24 cellular contexts compared by ENCODE assay signal in genomic region chr14:22866874-22867273, GRCh38. TPM values are rescaled to one million over a fixed set of nuclear protein-coding genes. Genes with fewer than 3 reads are reported as not detected.
"Had no signal": no experiment of that assay in that cellular context is flagged by ENCODE, and none has a peak within 500 bp of the region (broad histone marks: within the 10 kb centered on the region; RNA-seq: fewer than 3 reads in every experiment).

No MANE protein-coding gene starts in this region.

- H3K36me3 ChIP-seq: MG63, Peyer's patch, SJSA1 had no signal

- H3K27ac Mint-ChIP-seq: activated CD4-positive, alpha-beta T cell treated with anti-CD3 and anti-CD28 coated beads, Interleukin-2, amount 10 ng/mL, durations not matched to agents 24 days and 14 days; activated CD8-positive, alpha-beta memory T cell treated with anti-CD3 and anti-CD28 coated beads, Interleukin-2, amount 10 ng/mL, durations not matched to agents 7 days and 5 days; activated naive CD4-positive, alpha-beta T cell treated with anti-CD3 and anti-CD28 coated beads, Interleukin-2, amount 10 ng/mL, durations not matched to agents 7 days and 5 days; activated naive CD8-positive, alpha-beta T cell treated with anti-CD3 and anti-CD28 coated beads, Interleukin-2, amount 10 ng/mL, durations not matched to agents 7 days and 5 days; T-helper 1 cell treated with Interleukin-12 subunit alpha and Interleukin-12 subunit beta and Interleukin-4 antibody, amounts not matched to agents 30 μg/mL and 1 μg/mL, for 36 hours had no signal

- ATAC-seq: activated CD4-positive, CD25-positive, alpha-beta regulatory T cell treated with anti-CD3 and anti-CD28 coated beads, Interleukin-2, amount 50 U/mL, for 24 hours; activated CD8-positive, alpha-beta memory T cell treated with anti-CD3 and anti-CD28 coated beads, Interleukin-2, amount 10 ng/mL, durations not matched to agents 7 days and 5 days; activated T-cell treated with anti-CD3 and anti-CD28 coated beads, Interleukin-2, amount 50 U/mL, for 4 hours; SK-N-SH treated with all-trans-retinoic acid at 6 μM for 48 hours had no signal

- H3K9me3 Mint-ChIP-seq: activated T-cell treated with anti-CD3 and anti-CD28 coated beads, Interleukin-2, amount 50 U/mL, for 4 hours; central memory CD8-positive, alpha-beta T cell had no signal

- H3K9me3 ChIP-seq: MG63, Peyer's patch, SJSA1 had no signal

- H3K27me3 ChIP-seq: MG63, Peyer's patch, SJSA1 had no signal

- DNase-seq: activated CD4-positive, alpha-beta T cell treated with anti-CD3 and anti-CD28 coated beads, Interleukin-2, amount 10 ng/mL, durations not matched to agents 24 days and 14 days; activated CD4-positive, alpha-beta T cell treated with anti-CD3 and anti-CD28 coated beads, Interleukin-2, amount 50 U/mL, for 48 hours; activated CD8-positive, alpha-beta memory T cell treated with anti-CD3 and anti-CD28 coated beads, Interleukin-2, amount 10 ng/mL, durations not matched to agents 7 days and 5 days; activated gamma-delta T cell; activated naive CD4-positive, alpha-beta T cell treated with anti-CD3 and anti-CD28 coated beads, Interleukin-2, amount 10 ng/mL, durations not matched to agents 7 days and 5 days; activated naive CD8-positive, alpha-beta T cell treated with anti-CD3 and anti-CD28 coated beads, Interleukin-2, amount 10 ng/mL, durations not matched to agents 7 days and 5 days; activated T-cell treated with anti-CD3 and anti-CD28 coated beads, Interleukin-2, amount 50 U/mL, for 4 hours; MG63; NCI-H1105; NCI-H1436 treated with DMSO at 0.1 percent for 48 hours; NCI-H187 treated with DMSO at 0.1 percent for 48 hours; NCI-H2081 treated with DMSO at 0.1 percent for 48 hours; NCI-H446; NCI-H524; Peyer's patch; Right ventricle myocardium superior; SW 1271 had no signal

- FAIRE-seq: bronchial epithelial cell had no signal

- H3K27ac ChIP-seq: Peyer's patch, RWPE1, SJSA1 had no signal

- H3K4me3 ChIP-seq: MG63, Peyer's patch, SJSA1 had no signal

- H3K4me3 Mint-ChIP-seq: activated CD4-positive, alpha-beta T cell treated with anti-CD3 and anti-CD28 coated beads, Interleukin-2, amount 10 ng/mL, durations not matched to agents 24 days and 14 days; activated CD8-positive, alpha-beta memory T cell treated with anti-CD3 and anti-CD28 coated beads, Interleukin-2, amount 10 ng/mL, durations not matched to agents 7 days and 5 days; activated naive CD4-positive, alpha-beta T cell treated with anti-CD3 and anti-CD28 coated beads, Interleukin-2, amount 10 ng/mL, durations not matched to agents 7 days and 5 days; activated naive CD8-positive, alpha-beta T cell treated with anti-CD3 and anti-CD28 coated beads, Interleukin-2, amount 10 ng/mL, durations not matched to agents 7 days and 5 days; activated T-cell treated with anti-CD3 and anti-CD28 coated beads, Interleukin-2, amount 50 U/mL, for 4 hours; central memory CD8-positive, alpha-beta T cell; T-helper 1 cell treated with Interleukin-12 subunit alpha and Interleukin-12 subunit beta and Interleukin-4 antibody, amounts not matched to agents 30 μg/mL and 1 μg/mL, for 36 hours had no signal

RNA-seq across cellular contexts. Expression of gene REM2, which starts 16.1 kb away (rescaled TPM):
- total RNA-seq: bronchial epithelial cell, Right ventricle myocardium superior had no signal

RNA-seq across cellular contexts. Expression of gene SLC7A7, which starts 51.6 kb away (rescaled TPM):
- total RNA-seq: activated CD4-positive, alpha-beta T cell treated with anti-CD3 and anti-CD28 coated beads, Interleukin-2, amount 10 ng/mL, durations not matched to agents 24 days and 14 days had no signal
